ENCODE assay signal across 14 cellular contexts in the genomic region with DNA sequence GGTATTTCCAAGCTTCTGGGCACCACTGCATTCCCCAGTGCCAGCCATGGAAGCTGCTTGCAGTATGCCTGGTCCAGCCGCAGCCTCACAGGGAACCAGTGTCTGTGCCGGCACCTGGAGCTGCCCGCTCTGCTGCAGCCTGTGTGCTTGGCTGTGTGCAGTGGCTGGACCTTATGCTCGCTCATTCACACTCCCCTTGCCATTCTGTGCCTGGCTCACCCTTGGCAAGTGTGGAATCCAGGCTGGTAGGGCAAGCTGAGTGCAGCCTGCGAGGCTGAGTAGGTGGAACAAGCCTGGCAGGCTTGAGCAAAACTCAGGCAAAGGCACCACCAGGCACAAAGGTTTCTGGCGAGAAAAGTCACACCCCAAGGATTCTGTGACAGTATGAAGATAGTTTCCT.
DNase-seq lines count a peak whose midpoint lies in the region; ATAC-seq, FAIRE-seq and TF ChIP-seq lines count a peak whose summit lies in the region.
"Had no signal": no experiment of that assay in that cellular context is flagged by ENCODE, and none has a peak within 500 bp of the region (broad histone marks: within the 10 kb centered on the region; RNA-seq: fewer than 3 reads in every experiment).

No MANE protein-coding gene starts in this region.

- in situ Hi-C loops in K562 (cut with MboI) = no loop called here

- H3K4me1 ChIP-seq in K562 (replicated peaks in 1 of 2; ENCODE audit: control insufficient read depth in 2 of 2, insufficient read depth in 2 of 2, low read length in 2 of 2) = peaks cover 4 to 5% of the 10 kb centered on the region in 2 experiments; a peak in 2 of 5 replicates
- H3K4me1 ChIP-seq in neuronal stem cell (ENCODE audit: control insufficient read depth in 2 of 2, insufficient read depth in 1 of 2, low read depth in 1 of 2, low read length in 2 of 2) = no peaks in the 10 kb centered on the region
- H3K4me1 ChIP-seq in A673 (ENCODE audit: insufficient read depth, low read length, poor library complexity, severe bottlenecking) = no peaks in the 10 kb centered on the region
- H3K4me1 ChIP-seq in lower lobe of right lung = no peaks in the 10 kb centered on the region
- H3K4me1 ChIP-seq: A549, BLaER1, Caco-2 had no signal

- H3K23ac ChIP-seq in neuronal stem cell (ENCODE audit: low read depth, low read length, poor library complexity) = no peak overlapping the region

- H3K36me3 ChIP-seq in K562 (ENCODE audit: control insufficient read depth, insufficient read depth, low read length) (peaks cover 25% of the 10 kb centered on the region; the same call in 2 of the 3 replicates), neuronal stem cell (replicated peaks in 1 of 2; ENCODE audit: control insufficient read depth in 2 of 2, insufficient read depth in 2 of 2, low read length in 2 of 2) (no peaks in the 10 kb centered on the region), A673 (ENCODE audit: insufficient read depth, low read length, poor library complexity, severe bottlenecking) (no peaks in the 10 kb centered on the region), lower lobe of right lung (peaks cover 23% of the 10 kb centered on the region)

- H3K27ac ChIP-seq in K562 (ENCODE audit: extremely low read depth, low read depth, low read length) (no peak overlapping the region), dorsolateral prefrontal cortex (peak overlapping the region in 43 of 59 donors; percentile 6 to 77 (median 54)), neuronal stem cell (replicated peaks; ENCODE audit: low read length) (no peak overlapping the region), A673 (ENCODE audit: low read depth, low read length, poor library complexity, severe bottlenecking) (no peak overlapping the region), lower lobe of right lung (no peak overlapping the region)
- H3K27ac ChIP-seq: A549, BLaER1, GM23248 had no signal

- TF ChIP-seq CTCF in K562 (IDR thresholded peaks at IDR 0.05 in 2 of 3, conservative IDR thresholded peaks at IDR 0.05 in 1 of 3; ENCODE audit: insufficient read depth in 2 of 3, low read depth in 1 of 3, low read length in 3 of 3) = no peak
- no peak for TF ChIP-seq CTCF in dorsolateral prefrontal cortex (IDR thresholded peaks at IDR 0.05 in 54 of 56, conservative IDR thresholded peaks at IDR 0.05 in 2 of 56; ENCODE audit: low read depth in 1 of 56, partially characterized antibody in 56 of 56)
- TF ChIP-seq CTCF in A673 (conservative IDR thresholded peaks at IDR 0.05; ENCODE audit: low read depth, low read length) = no peak
- no peak for TF ChIP-seq CTCF in lower lobe of right lung (IDR thresholded peaks at IDR 0.05)

- H3K79me2 ChIP-seq in K562 (ENCODE audit: control insufficient read depth, insufficient read depth, low read length) = no peaks in the 10 kb centered on the region

- H4K20me1 ChIP-seq in K562 (replicated peaks; ENCODE audit: control insufficient read depth, insufficient read depth, low read length) = no peaks in the 10 kb centered on the region
- H4K20me1 ChIP-seq: BLaER1 had no signal

- TF ChIP-seq RAD21 in K562 (CRISPR knock-in tag; conservative IDR thresholded peaks at IDR 0.05 in 1 of 2, IDR thresholded peaks at IDR 0.05 in 1 of 2) = no peak

- POLR2A ChIA-PET in K562 (lab: Yijun Ruan, JAX) = interaction anchor here (0.6 kb wide), 1 partner anchor 38 kb away, joined by 3 read pairs; no protein-coding TSS in a partner anchor
- POLR2A ChIA-PET in A673 (lab: Charles Lee; ENCODE audit: low non-redundant PET) = no interaction called here

- BruUV-seq in K562 (replicated peaks; lab: Mats Ljungman, UMichigan) (no TSS peak), A673 (replicated peaks; lab: Mats Ljungman, UMichigan) (no TSS peak)

- H2BK120ac ChIP-seq in neuronal stem cell (ENCODE audit: low read depth, low read length) = no peak overlapping the region

- no peak overlapping the region for H3K18ac ChIP-seq in neuronal stem cell (ENCODE audit: low read length)

- H4K8ac ChIP-seq in neuronal stem cell (ENCODE audit: low read depth, low read length) = no peak overlapping the region

- no peak overlapping the region for H2BK15ac ChIP-seq in neuronal stem cell (ENCODE audit: low read length)

- H4K91ac ChIP-seq in neuronal stem cell (ENCODE audit: low read depth, low read length, poor library complexity) = no peak overlapping the region

- H3K79me1 ChIP-seq in neuronal stem cell (ENCODE audit: low read depth, low read length) = no peaks in the 10 kb centered on the region

- H3K4me2 ChIP-seq in K562 (ENCODE audit: insufficient read depth, low read length) (no peak overlapping the region), neuronal stem cell (ENCODE audit: insufficient read depth, low read length, poor library complexity, severe bottlenecking) (no peak overlapping the region)
- H3K4me2 ChIP-seq: A549, BLaER1 had no signal

- intact Hi-C loops in K562 (cut with micrococcal nuclease) = no loop called here
- intact Hi-C loops in dorsolateral prefrontal cortex (cut with DNase I) = no loop called here
- intact Hi-C loops in A673 (cut with micrococcal nuclease; ENCODE audit: unreplicated experiment) = no loop called here
- intact Hi-C loops in lower lobe of right lung (cut with DNase I) = no loop called here

- TF ChIP-seq POLR2A in K562 (conservative IDR thresholded peaks at IDR 0.05) = no peak

- FAIRE-seq in K562 (lab: Jason Lieb, UNC) = no peak

- no peak for TF ChIP-seq EP300 in K562 (IDR thresholded peaks at IDR 0.05; ENCODE audit: low read length)

- no peak overlapping the region for H2AK5ac ChIP-seq in neuronal stem cell (ENCODE audit: low read depth, low read length)

- H2AFZ ChIP-seq in K562 (ENCODE audit: low read depth, low read length) (no peak overlapping the region), neuronal stem cell (ENCODE audit: low read length) (no peak overlapping the region)
- H2AFZ ChIP-seq: GM23248 had no signal

- CTCF ChIA-PET in K562 (lab: Yijun Ruan, JAX; ENCODE audit: low intra/inter-chr PET ratio) = no interaction called here
- CTCF ChIA-PET in A673 (lab: Charles Lee) = no interaction called here

- H2BK12ac ChIP-seq in neuronal stem cell (ENCODE audit: low read length) = peak overlapping the region; percentile 33

- WGBS in K562 (ENCODE audit: insufficient coverage, low coverage, missing lambda C conversion rate) = 91% methylated on average over 6 of the region's 6 CpGs
- no CpG with 5 or more reads among the region's 6 CpGs for WGBS in neuronal stem cell (ENCODE audit: extremely low coverage in 2 of 2, insufficient read length in 2 of 2, insufficient replicate concordance in 1 of 2), 2 donors

- ATAC-seq in K562 = no peak
- no peak for ATAC-seq in HG02885 (IDR thresholded peaks at IDR 0.05; ENCODE audit: poor library complexity, unreplicated experiment)
- no peak for ATAC-seq in lower lobe of right lung

- no peaks in the 10 kb centered on the region for H3K9me1 ChIP-seq in K562 (ENCODE audit: control insufficient read depth, insufficient read depth, low read length)

- no peak overlapping the region for H3K4ac ChIP-seq in neuronal stem cell (ENCODE audit: low read length)

- H3K9ac ChIP-seq in K562 (ENCODE audit: insufficient read depth in 1 of 2, low read depth in 2 of 2, low read length in 2 of 2) (no peak overlapping the region), neuronal stem cell (ENCODE audit: low read depth, low read length, poor library complexity) (no peak overlapping the region)
- H3K9ac ChIP-seq: BLaER1, GM23248 had no signal

- H3K27me3 ChIP-seq in K562 (ENCODE audit: control insufficient read depth in 2 of 2, insufficient read depth in 2 of 2, low read length in 2 of 2) (no peaks in the 10 kb centered on the region), dorsolateral prefrontal cortex (no peaks in the 10 kb centered on the region), neuronal stem cell (ENCODE audit: control insufficient read depth in 3 of 3, insufficient read depth in 3 of 3, low read depth in 1 of 3, low read length in 3 of 3) (no peaks in the 10 kb centered on the region), A673 (replicated peaks; ENCODE audit: insufficient read depth, low read depth, low read length, poor library complexity) (no peaks in the 10 kb centered on the region), lower lobe of right lung (ENCODE audit: low read depth) (no peaks in the 10 kb centered on the region)
- H3K27me3 ChIP-seq: BLaER1 had no signal

- H3K4me3 ChIP-seq in K562 (no peak overlapping the region), dorsolateral prefrontal cortex (no peak overlapping the region), neuronal stem cell (ENCODE audit: low read length in 2 of 2) (no peak overlapping the region), A673 (ENCODE audit: low read depth, low read length, poor library complexity, severe bottlenecking) (no peak overlapping the region), lower lobe of right lung (no peak overlapping the region)
- H3K4me3 ChIP-seq: A549, BLaER1, GM23248 had no signal

- H3K14ac ChIP-seq in neuronal stem cell (ENCODE audit: low read length) = no peak overlapping the region

- no peak for DNase-seq in K562 (ENCODE audit: extremely low read depth in 1 of 4, low spot score in 3 of 4)
- peak in 9 of 10 donors; percentile 9 to 63 (median 42) for DNase-seq in dorsolateral prefrontal cortex
- no peak for DNase-seq in neuronal stem cell (ENCODE audit: low spot score)
- no peak for DNase-seq in A673 (ENCODE audit: low spot score)
- no peak for DNase-seq in D341Med (ENCODE audit: low spot score)
- DNase-seq in lower lobe of right lung = no peak
- DNase-seq: Caco-2; CD8-positive, alpha-beta memory T cell; GM23248; H7; IMR-90 had no signal

- H3K9me3 ChIP-seq in K562 (replicated peaks; ENCODE audit: control insufficient read depth, insufficient read depth, low read depth, low read length) = peaks cover 5% of the 10 kb centered on the region; the same call in 1 of the 2 replicates
- peaks cover 4 to 5% of the 10 kb centered on the region in 2 donors for H3K9me3 ChIP-seq in neuronal stem cell (replicated peaks in 1 of 2; ENCODE audit: control insufficient read depth in 2 of 2, insufficient read depth in 1 of 2, low read depth in 1 of 2, low read length in 2 of 2)
- no peaks in the 10 kb centered on the region for H3K9me3 ChIP-seq in A673 (ENCODE audit: low read depth, low read length, poor library complexity, severe bottlenecking)
- no peaks in the 10 kb centered on the region for H3K9me3 ChIP-seq in lower lobe of right lung
- H3K9me3 ChIP-seq: A549 had no signal

- no peak overlapping the region for H2BK5ac ChIP-seq in neuronal stem cell (ENCODE audit: low read length)

TF ChIP-seq in K562, 482 proteins besides CTCF, POLR2A, EP300 and RAD21:
- TF ChIP-seq PRMT5 (CRISPR knock-in tag; IDR thresholded peaks at IDR 0.05) (no peak), ATF7 (IDR thresholded peaks at IDR 0.05) (no peak), ZNF146 (CRISPR knock-in tag; IDR thresholded peaks at IDR 0.05; ENCODE audit: unreplicated experiment) (no peak), HDAC8 (tag; IDR thresholded peaks at IDR 0.05) (no peak), ZNF121 (CRISPR knock-in tag; conservative IDR thresholded peaks at IDR 0.05) (no peak), POLR2G (IDR thresholded peaks at IDR 0.05; ENCODE audit: low read depth, low read length) (0 out of 2 replicates have a peak, but pooled peaks have one; percentile 25), BCL6 (CRISPR knock-in tag; IDR thresholded peaks at IDR 0.05) (no peak)

Comparison
In these comparisons a context has a peak if more than half of its experiments do, and no peak if none do; other contexts are left out.
1. DNase-seq: peak in dorsolateral prefrontal cortex (9 of 10); none in K562 (0 of 4), neuronal stem cell (single experiment), A673 (single experiment), D341Med (single experiment) and lower lobe of right lung (single experiment).
2. H3K27ac ChIP-seq: peak in dorsolateral prefrontal cortex (43 of 59); none in K562 (single experiment), neuronal stem cell (single experiment), A673 (single experiment) and lower lobe of right lung (single experiment).